13 cellular contexts compared by ENCODE assay signal in genomic region chr9:130837644-130838043, GRCh38. TPM values are rescaled to one million over a fixed set of nuclear protein-coding genes. Genes with fewer than 3 reads are reported as not detected.
DNase-seq lines count a peak whose midpoint lies in the region; ATAC-seq, FAIRE-seq and TF ChIP-seq lines count a peak whose summit lies in the region.
"Had no signal": no experiment of that assay in that cellular context is flagged by ENCODE, and none has a peak within 500 bp of the region (broad histone marks: within the 10 kb centered on the region; RNA-seq: fewer than 3 reads in every experiment).

No MANE protein-coding gene starts in this region.

- TF ChIP-seq CTCF in PC-3 (conservative IDR thresholded peaks at IDR 0.05; ENCODE audit: low read depth, low read length) (no peak), endothelial cell of umbilical vein (IDR thresholded peaks at IDR 0.05; ENCODE audit: extremely low read depth in 1 of 2, insufficient read depth in 1 of 2, low read depth in 1 of 2, low read length in 2 of 2) (no peak), osteoblast (IDR thresholded peaks at IDR 0.05; ENCODE audit: extremely low read depth, low read depth, low read length) (no peak)

- peaks cover 10% of the 10 kb centered on the region for H3K27me3 Mint-ChIP-seq in activated naive CD4-positive, alpha-beta T cell treated with anti-CD3 and anti-CD28 coated beads, Interleukin-2, amount 10 ng/mL, durations not matched to agents 7 days and 5 days

- ATAC-seq in PC-3 (no peak), HG02678 (IDR thresholded peaks at IDR 0.05; ENCODE audit: unreplicated experiment) (no peak)

- H3K9me3 ChIP-seq in PC-3 (ENCODE audit: low read length): no peaks in the 10 kb centered on the region
- H3K9me3 ChIP-seq in endothelial cell of umbilical vein (replicated peaks; ENCODE audit: control insufficient read depth, insufficient read depth, low read length): no peaks in the 10 kb centered on the region
- no peaks in the 10 kb centered on the region for H3K9me3 ChIP-seq in osteoblast (ENCODE audit: low read depth, low read length)

- peak overlapping the region; percentile 95 for H3K27ac ChIP-seq in ACC112 (ENCODE audit: low read depth, low read length)
- no peak overlapping the region for H3K27ac ChIP-seq in PC-3 (ENCODE audit: low read length)
- H3K27ac ChIP-seq in endothelial cell of umbilical vein (ENCODE audit: insufficient read depth, low read depth, low read length): peak overlapping the region; percentile 85
- H3K27ac ChIP-seq in osteoblast (ENCODE audit: low read depth, low read length): peak overlapping the region; percentile 96

- no peak overlapping the region for H3K27ac Mint-ChIP-seq in activated naive CD4-positive, alpha-beta T cell treated with anti-CD3 and anti-CD28 coated beads, Interleukin-2, amount 10 ng/mL, durations not matched to agents 7 days and 5 days

- TF ChIP-seq POLR2A in endothelial cell of umbilical vein (IDR thresholded peaks at IDR 0.05; ENCODE audit: low read depth, low read length): no peak

- H3K36me3 ChIP-seq in ACC112 (ENCODE audit: insufficient read depth, low read length): no peaks in the 10 kb centered on the region
- H3K36me3 ChIP-seq in PC-3 (ENCODE audit: low read depth, low read length): no peaks in the 10 kb centered on the region
- H3K36me3 ChIP-seq in endothelial cell of umbilical vein (ENCODE audit: control insufficient read depth in 2 of 2, extremely low read depth in 1 of 2, insufficient read depth in 2 of 2, low read length in 2 of 2): no peaks in the 10 kb centered on the region
- H3K36me3 ChIP-seq in osteoblast (ENCODE audit: insufficient read depth, low read length): peaks cover 13% of the 10 kb centered on the region

- H3K9ac ChIP-seq in PC-3 (ENCODE audit: low read length) (no peak overlapping the region), endothelial cell of umbilical vein (replicated peaks; ENCODE audit: extremely low read depth, insufficient read depth, low read length) (peak overlapping the region; percentile 93)

- POLR2A ChIA-PET in PC-3 (lab: Charles Lee; ENCODE audit: unreplicated experiment) (interaction anchor here (0.6 kb wide), 1 partner anchor 41 kb away, joined by 9 read pairs; no protein-coding TSS in a partner anchor), endothelial cell of umbilical vein (lab: Charles Lee) (interaction anchor here (0.7 kb wide), 1 partner anchor 8 kb away, joined by 5 read pairs; no protein-coding TSS in a partner anchor)

- dilution Hi-C loops in endothelial cell of umbilical vein (cut with MboI; ENCODE audit: extremely low pct_ligation_motif_present, low sequenced_read_pairs): no loop called here

- DNase-seq in PC-3 (no peak), endothelial cell of umbilical vein (ENCODE audit: low read depth, low spot score) (peak; percentile 28), osteoblast (ENCODE audit: insufficient read length, low spot score, missing footprints) (peak; percentile 66), UCSD-AML1 (lab: John Stamatoyannopoulos, UW; ENCODE audit: unreplicated experiment) (no peak), GM19240 (ENCODE audit: insufficient read length, low spot score) (no peak)
- no peak for DNase-seq in activated naive CD4-positive, alpha-beta T cell treated with anti-CD3 and anti-CD28 coated beads, Interleukin-2, amount 10 ng/mL, durations not matched to agents 7 days and 5 days
- DNase-seq: activated CD4-positive, CD25-positive, alpha-beta regulatory T cell treated with anti-CD3 and anti-CD28 coated beads, Interleukin-2, amount 50 U/mL, for 72 hours; activated effector memory CD4-positive, alpha-beta T cell treated with anti-CD3 and anti-CD28 coated beads, Interleukin-2, amount 50 U/mL, for 16 hours; effector CD4-positive, alpha-beta T cell; RPMI8226 had no signal

- H3K9me1 ChIP-seq in endothelial cell of umbilical vein (replicated peaks; ENCODE audit: control insufficient read depth, extremely low read depth, insufficient read depth, low read length): no peaks in the 10 kb centered on the region

- peaks cover 4% of the 10 kb centered on the region for H3K36me3 Mint-ChIP-seq in activated naive CD4-positive, alpha-beta T cell treated with anti-CD3 and anti-CD28 coated beads, Interleukin-2, amount 10 ng/mL, durations not matched to agents 7 days and 5 days

- H4K20me1 ChIP-seq in PC-3 (ENCODE audit: low read length) (no peaks in the 10 kb centered on the region), endothelial cell of umbilical vein (replicated peaks; ENCODE audit: control insufficient read depth, extremely low read depth, insufficient read depth, low read length) (peaks cover 4% of the 10 kb centered on the region), osteoblast (ENCODE audit: insufficient read depth, low read length) (peaks cover 29% of the 10 kb centered on the region)

- H3K9me2 ChIP-seq in PC-3 (replicated peaks; ENCODE audit: low read length): no peaks in the 10 kb centered on the region

- H3K4me3 Mint-ChIP-seq in activated naive CD4-positive, alpha-beta T cell treated with anti-CD3 and anti-CD28 coated beads, Interleukin-2, amount 10 ng/mL, durations not matched to agents 7 days and 5 days: no peak overlapping the region

- CTCF ChIA-PET in PC-3 (lab: Charles Lee) (no interaction called here), endothelial cell of umbilical vein (lab: Charles Lee) (interaction anchor here (1.0 to 3.6 kb wide), 2 partner anchors 8 to 26 kb away, joined by 4 to 16 read pairs; no protein-coding TSS in a partner anchor)
- CTCF ChIA-PET in activated naive CD4-positive, alpha-beta T cell treated with anti-CD3 and anti-CD28 coated beads, Interleukin-2, amount 10 ng/mL, durations not matched to agents 7 days and 5 days (lab: Charles Lee): no interaction called here

- no peak for FAIRE-seq in endothelial cell of umbilical vein (lab: Jason Lieb, UNC)

- no peaks in the 10 kb centered on the region for H3K27me3 ChIP-seq in ACC112 (ENCODE audit: insufficient read depth, low read length)
- no peaks in the 10 kb centered on the region for H3K27me3 ChIP-seq in PC-3 (ENCODE audit: low read length)
- no peaks in the 10 kb centered on the region for H3K27me3 ChIP-seq in endothelial cell of umbilical vein (ENCODE audit: control insufficient read depth in 2 of 2, insufficient read depth in 2 of 2, low read length in 2 of 2)
- H3K27me3 ChIP-seq in osteoblast (ENCODE audit: insufficient read depth, low read length): no peaks in the 10 kb centered on the region

- H3K4me3 ChIP-seq in ACC112 (ENCODE audit: low read depth, low read length) (peak overlapping the region; percentile 96), PC-3 (ENCODE audit: low read length) (peak overlapping the region; percentile 73; the same call in 1 of the 2 replicates), endothelial cell of umbilical vein (replicated peaks in 1 of 3; ENCODE audit: insufficient read depth in 1 of 3, low read depth in 1 of 3, low read length in 3 of 3) (peak overlapping the region in 2 of 3 experiments; percentile 89 to 92), osteoblast (ENCODE audit: insufficient read depth, low read length) (peak overlapping the region; percentile 95)

- no peaks in the 10 kb centered on the region for H3F3A ChIP-seq in PC-3 (ENCODE audit: low read length, unreplicated experiment)

- no peaks in the 10 kb centered on the region for H3K9me3 Mint-ChIP-seq in activated naive CD4-positive, alpha-beta T cell treated with anti-CD3 and anti-CD28 coated beads, Interleukin-2, amount 10 ng/mL, durations not matched to agents 7 days and 5 days

- H3K79me2 ChIP-seq in ACC112 (ENCODE audit: control insufficient read depth, insufficient read depth, low read length, unreplicated experiment): peaks cover 87% of the 10 kb centered on the region
- H3K79me2 ChIP-seq in PC-3 (ENCODE audit: low read length): peaks cover 71% of the 10 kb centered on the region
- peaks cover 79% of the 10 kb centered on the region for H3K79me2 ChIP-seq in endothelial cell of umbilical vein (ENCODE audit: control insufficient read depth, insufficient read depth, low read length)
- H3K79me2 ChIP-seq in osteoblast (ENCODE audit: insufficient read depth, low read length): peaks cover 89% of the 10 kb centered on the region

- H3K4me1 ChIP-seq in ACC112 (ENCODE audit: control insufficient read depth, insufficient read depth, low read length, unreplicated experiment) (peaks cover 43% of the 10 kb centered on the region), PC-3 (ENCODE audit: insufficient read depth, low read length) (peaks cover 28% of the 10 kb centered on the region), endothelial cell of umbilical vein (ENCODE audit: control insufficient read depth, extremely low read depth, insufficient read depth, low read length) (peaks cover 54% of the 10 kb centered on the region), osteoblast (ENCODE audit: insufficient read depth, low read length) (peaks cover 57% of the 10 kb centered on the region)

- H2AFZ ChIP-seq in ACC112 (ENCODE audit: low read length, unreplicated experiment) (no peak overlapping the region), PC-3 (ENCODE audit: low read length) (no peak overlapping the region), endothelial cell of umbilical vein (ENCODE audit: low read depth, low read length) (no peak overlapping the region), osteoblast (ENCODE audit: low read length) (no peak overlapping the region)

- peak overlapping the region; percentile 83 for H3K4me2 ChIP-seq in PC-3 (ENCODE audit: low read length)
- H3K4me2 ChIP-seq in endothelial cell of umbilical vein (ENCODE audit: insufficient read depth, low read length): peak overlapping the region; percentile 98
- H3K4me2 ChIP-seq in osteoblast (ENCODE audit: insufficient read depth, low read length): peak overlapping the region; percentile 97

- BruUV-seq in PC-3 (replicated peaks; lab: Mats Ljungman, UMichigan) (no TSS peak), endothelial cell of umbilical vein (replicated peaks; lab: Mats Ljungman, UMichigan) (no TSS peak)

- intact Hi-C loops in PC-3 (cut with micrococcal nuclease): no loop called here
- intact Hi-C loops in endothelial cell of umbilical vein (cut with micrococcal nuclease): no loop called here

- peaks cover 32% of the 10 kb centered on the region for H3K4me1 Mint-ChIP-seq in activated naive CD4-positive, alpha-beta T cell treated with anti-CD3 and anti-CD28 coated beads, Interleukin-2, amount 10 ng/mL, durations not matched to agents 7 days and 5 days

RNA-seq across cellular contexts. Expression of gene ABL1, which starts 2.6 kb away (rescaled TPM):
- total RNA-seq in PC-3 (2014; rRNA removed) (22.8 and 28.3 TPM in 2 replicates), endothelial cell of umbilical vein (79.2 and 87.1 TPM in 2 replicates), osteoblast (92.2 and 94.8 TPM in 2 replicates)
- 31.1 and 32.1 TPM in 2 replicates for polyA plus RNA-seq in endothelial cell of umbilical vein
- 34.6 and 35.8 TPM in 2 replicates for polyA plus RNA-seq in endothelial cell of umbilical vein (2011; cell fraction: cytosol; rRNA removed)
- 51.9 and 57.9 TPM in 2 replicates for polyA plus RNA-seq in endothelial cell of umbilical vein (2011; cell fraction: nucleus; rRNA removed)
- polyA plus RNA-seq in endothelial cell of umbilical vein (2012): 60.7 and 65.3 TPM in 2 replicates
- 61.8 and 64.1 TPM in 2 replicates for polyA minus RNA-seq in endothelial cell of umbilical vein
- polyA minus RNA-seq in endothelial cell of umbilical vein (2011; cell fraction: cytosol; rRNA and poly(A)+ RNA removed): 54.0 TPM
- 37.1 and 47.0 TPM in 2 replicates for polyA minus RNA-seq in endothelial cell of umbilical vein (2011; cell fraction: nucleus; rRNA and poly(A)+ RNA removed)

RNA-seq across cellular contexts. Expression of gene QRFP, which starts 59.0 kb away (rescaled TPM):
- total RNA-seq in PC-3 (2014; rRNA removed): not detected in 2 replicates
- total RNA-seq in endothelial cell of umbilical vein: not detected in 2 replicates
- polyA plus RNA-seq in endothelial cell of umbilical vein: not detected in 2 replicates
- not detected in 2 replicates for polyA plus RNA-seq in endothelial cell of umbilical vein (2011; cell fraction: cytosol; rRNA removed)
- polyA plus RNA-seq in endothelial cell of umbilical vein (2011; cell fraction: nucleus; rRNA removed): not detected in 2 replicates
- 0.46 TPM in 1 of 2 replicates, not detected in the other for polyA plus RNA-seq in endothelial cell of umbilical vein (2012)
- polyA minus RNA-seq in endothelial cell of umbilical vein: not detected in 2 replicates
- not detected for polyA minus RNA-seq in endothelial cell of umbilical vein (2011; cell fraction: cytosol; rRNA and poly(A)+ RNA removed)
- not detected in 2 replicates for polyA minus RNA-seq in endothelial cell of umbilical vein (2011; cell fraction: nucleus; rRNA and poly(A)+ RNA removed)
- not detected in 2 replicates for total RNA-seq in osteoblast
- total RNA-seq: skeletal muscle tissue had no signal

Comparison
In these comparisons a context has a peak if more than half of its experiments do, and no peak if none do; other contexts are left out.
1. DNase-seq: peak in endothelial cell of umbilical vein (single experiment) and osteoblast (single experiment); none in PC-3 (single experiment), UCSD-AML1 (single experiment), activated naive CD4-positive, alpha-beta T cell treated with anti-CD3 and anti-CD28 coated beads, Interleukin-2, amount 10 ng/mL, durations not matched to agents 7 days and 5 days (single experiment) and GM19240 (single experiment).
2. Peak in every context shown above with its lines, with median percentiles within 50 percentile points of each other: H3K4me3 ChIP-seq and H3K4me2 ChIP-seq.